In genomic region chr12:92070864-92071445, GRCh38 we compare ENCODE assay signal across 13 cellular contexts.
A peak's percentile ranks its signal among the peaks of the same experiment; 100 is the strongest.
DNase-seq lines count a peak whose midpoint lies in the region; FAIRE-seq and TF ChIP-seq lines count a peak whose summit lies in the region.
"Had no signal": no experiment of that assay in that cellular context is flagged by ENCODE, and none has a peak within 500 bp of the region (broad histone marks: within the 10 kb centered on the region; RNA-seq: fewer than 3 reads in every experiment).

No MANE protein-coding gene starts in this region.

- H3K36me3 ChIP-seq in kidney (ENCODE audit: control insufficient read depth in 1 of 2, insufficient read depth in 2 of 2, low read length in 2 of 2) (no peaks in the 10 kb centered on the region), small intestine (ENCODE audit: control insufficient read depth in 2 of 2, insufficient read depth in 2 of 2, low read length in 2 of 2) (no peaks in the 10 kb centered on the region), esophagus squamous epithelium (no peaks in the 10 kb centered on the region)
- H3K36me3 ChIP-seq: ovary had no signal

- H3K27me3 ChIP-seq in small intestine (ENCODE audit: control insufficient read depth in 2 of 2, insufficient read depth in 2 of 2, low read length in 2 of 2) (no peaks in the 10 kb centered on the region), esophagus squamous epithelium (no peaks in the 10 kb centered on the region)
- H3K27me3 ChIP-seq: dorsolateral prefrontal cortex, ovary had no signal

- peaks cover 23% of the 10 kb centered on the region for H3K4me1 Mint-ChIP-seq in mesothelial cell of epicardium

- FAIRE-seq in kidney (lab: Jason Lieb, UNC) (no peak), small intestine (lab: Jason Lieb, UNC) (peak; percentile 39)

- H3K9me3 Mint-ChIP-seq in mesothelial cell of epicardium, result peaks cover 15% of the 10 kb centered on the region

- no peak for TF ChIP-seq POLR2A in esophagus squamous epithelium (IDR thresholded peaks at IDR 0.05)

- H3K4me3 ChIP-seq in kidney (ENCODE audit: low read length in 2 of 2) (peak overlapping the region in 1 of 2 donors; percentile 22), small intestine (ENCODE audit: low read depth in 1 of 2, low read length in 2 of 2) (no peak overlapping the region), esophagus squamous epithelium (no peak overlapping the region)
- H3K4me3 ChIP-seq: dorsolateral prefrontal cortex, ovary had no signal

- no peaks in the 10 kb centered on the region for H3K27me3 Mint-ChIP-seq in mesothelial cell of epicardium (ENCODE audit: low read depth)

- H3K4me3 Mint-ChIP-seq in mesothelial cell of epicardium, result no peak overlapping the region

- H3K36me3 Mint-ChIP-seq in mesothelial cell of epicardium, result no peaks in the 10 kb centered on the region

- H3K4me1 ChIP-seq in kidney (ENCODE audit: control insufficient read depth in 1 of 2, insufficient read depth in 1 of 2, low read depth in 1 of 2, low read length in 2 of 2) (peaks cover 6 to 18% of the 10 kb centered on the region in 2 donors), small intestine (ENCODE audit: control insufficient read depth in 2 of 2, insufficient read depth in 1 of 2, low read depth in 1 of 2, low read length in 1 of 2) (peaks cover 2 to 3% of the 10 kb centered on the region in 2 donors), esophagus squamous epithelium (no peaks in the 10 kb centered on the region)

- H3K9ac ChIP-seq in kidney (ENCODE audit: low read length in 2 of 2), result peak overlapping the region in 1 of 2 donors; percentile 29

- no peak overlapping the region for H3K27ac Mint-ChIP-seq in mesothelial cell of epicardium

- H3K9me3 ChIP-seq in kidney (ENCODE audit: control insufficient read depth in 1 of 2, low read length in 2 of 2) (no peaks in the 10 kb centered on the region), small intestine (ENCODE audit: control insufficient read depth, low read depth) (no peaks in the 10 kb centered on the region), esophagus squamous epithelium (no peaks in the 10 kb centered on the region)
- H3K9me3 ChIP-seq: ovary had no signal

- peak overlapping the region; percentile 80 to 90 for H3K27ac ChIP-seq in kidney (ENCODE audit: low read depth in 2 of 2, low read length in 2 of 2)
- H3K27ac ChIP-seq in small intestine (ENCODE audit: low read depth in 1 of 2, low read length in 1 of 2), result peak overlapping the region; percentile 49 to 52
- H3K27ac ChIP-seq in esophagus squamous epithelium, result peak overlapping the region in 1 of 4 donors; percentile 9
- H3K27ac ChIP-seq: dorsolateral prefrontal cortex, ovary had no signal

- DNase-seq in HCEC 1CT (peak; percentile 73), OCI-M1 (lab: John Stamatoyannopoulos, UW) (peak; percentile 22), kidney (no peak), small intestine (peak; percentile 98), mesothelial cell of epicardium (ENCODE audit: low spot score in 2 of 2, unreplicated experiment in 2 of 2) (no peak), DMS 273 (lab: John Stamatoyannopoulos, UW; ENCODE audit: unreplicated experiment) (no peak), esophagus squamous epithelium (lab: John Stamatoyannopoulos, UW) (no peak)
- no peak for DNase-seq in stimulated activated CD4-positive, alpha-beta T cell treated with anti-CD3 and anti-CD28 coated beads, Interleukin-4, amount 100 ng/mL, for 4 hours
- DNase-seq: C1 segment of cervical spinal cord; dorsolateral prefrontal cortex; NCI-H510A; stimulated activated naive CD4-positive, alpha-beta T cell had no signal

- WGBS in small intestine, 3 donors, result 8 to 50% (median 27%) methylated on average over 6 of the region's 6 CpGs
- 61 to 65% methylated on average over 6 of the region's 6 CpGs for WGBS in esophagus squamous epithelium, 2 donors

- TF ChIP-seq CTCF in kidney (IDR thresholded peaks at IDR 0.05; ENCODE audit: borderline replicate concordance, extremely low read depth, insufficient read depth) (no peak), mesothelial cell of epicardium (IDR thresholded peaks at IDR 0.05; ENCODE audit: unreplicated experiment) (no peak), esophagus squamous epithelium (IDR thresholded peaks at IDR 0.05) (no peak)

- intact Hi-C loops in kidney (cut with DNase I) (no loop called here), esophagus squamous epithelium (cut with DNase I) (no loop called here)

Comparison
In these comparisons a context has a peak if more than half of its experiments do, and no peak if none do; other contexts are left out.
1. DNase-seq: peak in HCEC 1CT (single experiment), OCI-M1 (single experiment) and small intestine (single experiment); none in kidney (single experiment), mesothelial cell of epicardium (0 of 2), stimulated activated CD4-positive, alpha-beta T cell treated with anti-CD3 and anti-CD28 coated beads, Interleukin-4, amount 100 ng/mL, for 4 hours (0 of 2), DMS 273 (single experiment) and esophagus squamous epithelium (single experiment).